ENCODE assay signal across 9 cellular contexts in genomic region chr21:39385299-39386145, GRCh38. TPM values are rescaled to one million over a fixed set of nuclear protein-coding genes. Genes with fewer than 3 reads are reported as not detected.
A peak's percentile ranks its signal among the peaks of the same experiment; 100 is the strongest.
DNase-seq lines count a peak whose midpoint lies in the region; ATAC-seq and TF ChIP-seq lines count a peak whose summit lies in the region.
"Had no signal": no experiment of that assay in that cellular context is flagged by ENCODE, and none has a peak within 500 bp of the region (broad histone marks: within the 10 kb centered on the region; RNA-seq: fewer than 3 reads in every experiment).

No MANE protein-coding gene starts in this region.

- H3K27me3 Mint-ChIP-seq in activated CD4-positive, alpha-beta T cell treated with anti-CD3 and anti-CD28 coated beads, Interleukin-2, amount 10 ng/mL, durations not matched to agents 7 days and 5 days: no peaks in the 10 kb centered on the region

- DNase-seq in DMS153 treated with DMSO at 0.1 percent for 48 hours (lab: John Stamatoyannopoulos, UW; ENCODE audit: unreplicated experiment) (peak; percentile 64), NCI-H1092 (lab: John Stamatoyannopoulos, UW) (peak; percentile 66), coronary artery (ENCODE audit: low spot score) (no peak), lung microvascular endothelial cell (ENCODE audit: low read depth in 2 of 2) (peak; percentile 84 to 87), ecto neural progenitor cell (ENCODE audit: low spot score) (no peak)
- peak; percentile 61 for DNase-seq in activated CD4-positive, alpha-beta T cell treated with anti-CD3 and anti-CD28 coated beads, Interleukin-2, amount 10 ng/mL, durations not matched to agents 7 days and 5 days
- DNase-seq in stimulated activated CD8-positive, alpha-beta memory T cell treated with anti-CD3 and anti-CD28 coated beads, Interleukin-12 subunit alpha, Interleukin-12 subunit beta, amount 100 ng/mL, for 4 hours (ENCODE audit: low read depth): peak; percentile 32

- no peak for ATAC-seq in HG03571 (IDR thresholded peaks at IDR 0.05; ENCODE audit: unreplicated experiment)

- H3K9me3 Mint-ChIP-seq in activated CD4-positive, alpha-beta T cell treated with anti-CD3 and anti-CD28 coated beads, Interleukin-2, amount 10 ng/mL, durations not matched to agents 7 days and 5 days: no peaks in the 10 kb centered on the region

- H3K4me1 Mint-ChIP-seq in activated CD4-positive, alpha-beta T cell treated with anti-CD3 and anti-CD28 coated beads, Interleukin-2, amount 10 ng/mL, durations not matched to agents 7 days and 5 days: peaks cover 49% of the 10 kb centered on the region

- peak overlapping the region in 1 of 2 donors; percentile 62 for H3K27ac ChIP-seq in coronary artery
- H3K27ac ChIP-seq: KMS-11 had no signal

- no peak for TF ChIP-seq CTCF in coronary artery (IDR thresholded peaks at IDR 0.05)

- POLR2A ChIA-PET in activated CD4-positive, alpha-beta T cell treated with anti-CD3 and anti-CD28 coated beads, Interleukin-2, amount 10 ng/mL, durations not matched to agents 7 days and 5 days (lab: Charles Lee): interaction anchor here (0.6 kb wide), 2 partner anchors 36 to 332 kb away, joined by 3 read pairs; no protein-coding TSS in a partner anchor

- H3K27ac Mint-ChIP-seq in activated CD4-positive, alpha-beta T cell treated with anti-CD3 and anti-CD28 coated beads, Interleukin-2, amount 10 ng/mL, durations not matched to agents 7 days and 5 days: peak overlapping the region; percentile 44

- CTCF ChIA-PET in activated CD4-positive, alpha-beta T cell treated with anti-CD3 and anti-CD28 coated beads, Interleukin-2, amount 10 ng/mL, durations not matched to agents 7 days and 5 days (lab: Charles Lee): interaction anchor here (1.0 to 2.6 kb wide), 2 partner anchors 13 to 22 kb away, joined by 3 to 17 read pairs; no protein-coding TSS in a partner anchor

- H3K36me3 Mint-ChIP-seq in activated CD4-positive, alpha-beta T cell treated with anti-CD3 and anti-CD28 coated beads, Interleukin-2, amount 10 ng/mL, durations not matched to agents 7 days and 5 days (ENCODE audit: low read depth): no peaks in the 10 kb centered on the region

- peak overlapping the region; percentile 36 for H3K4me3 Mint-ChIP-seq in activated CD4-positive, alpha-beta T cell treated with anti-CD3 and anti-CD28 coated beads, Interleukin-2, amount 10 ng/mL, durations not matched to agents 7 days and 5 days

- H3K4me3 ChIP-seq in coronary artery: peak overlapping the region; percentile 58

RNA-seq across cellular contexts. Expression of gene HMGN1, which starts 36.6 kb away (rescaled TPM):
- total RNA-seq in activated CD4-positive, alpha-beta T cell treated with anti-CD3 and anti-CD28 coated beads, Interleukin-2, amount 10 ng/mL, durations not matched to agents 7 days and 5 days: 100 to 1,000 TPM; 389 to 395 TPM
- total RNA-seq in lung microvascular endothelial cell: 160 and 189 TPM in 2 replicates

Comparison
In these comparisons a context has a peak if more than half of its experiments do, and no peak if none do; other contexts are left out.
1. DNase-seq: peak in DMS153 treated with DMSO at 0.1 percent for 48 hours (single experiment), NCI-H1092 (single experiment), activated CD4-positive, alpha-beta T cell treated with anti-CD3 and anti-CD28 coated beads, Interleukin-2, amount 10 ng/mL, durations not matched to agents 7 days and 5 days (single experiment), lung microvascular endothelial cell (2 of 2) and stimulated activated CD8-positive, alpha-beta memory T cell treated with anti-CD3 and anti-CD28 coated beads, Interleukin-12 subunit alpha, Interleukin-12 subunit beta, amount 100 ng/mL, for 4 hours (single experiment); none in coronary artery (single experiment) and ecto neural progenitor cell (single experiment).